In genomic region chr6:167487706-167488664, GRCh38 we compare ENCODE assay signal across 20 cellular contexts.
DNase-seq lines count a peak whose midpoint lies in the region; ATAC-seq, FAIRE-seq and TF ChIP-seq lines count a peak whose summit lies in the region.
"Had no signal": no experiment of that assay in that cellular context is flagged by ENCODE, and none has a peak within 500 bp of the region (broad histone marks: within the 10 kb centered on the region; RNA-seq: fewer than 3 reads in every experiment).

No MANE protein-coding gene starts in this region.

- no peak overlapping the region; the same call in 1 of the 2 replicates for H2BK15ac ChIP-seq in H1 (ENCODE audit: low read length)

- H3K9ac ChIP-seq in H1 (replicated peaks in 1 of 4; ENCODE audit: extremely low read depth in 1 of 4, low read depth in 3 of 4, low read length in 3 of 4), result no peak overlapping the region
- H3K9ac ChIP-seq: SK-N-SH had no signal

- peak overlapping the region; percentile 38 for H4K91ac ChIP-seq in H1 (replicated peaks; ENCODE audit: insufficient read length, low read length)

- no peaks in the 10 kb centered on the region for H3K36me3 Mint-ChIP-seq in activated CD4-positive, alpha-beta memory T cell treated with anti-CD3 and anti-CD28 coated beads, Interleukin-2, amount 10 ng/mL, durations not matched to agents 7 days and 5 days (ENCODE audit: low read depth)

- H4K20me1 ChIP-seq in H1 (replicated peaks in 1 of 2; ENCODE audit: control insufficient read depth in 1 of 2, insufficient read depth in 2 of 2, low read length in 2 of 2), result no peaks in the 10 kb centered on the region

- no peak for TF ChIP-seq CTCF in H1 (IDR thresholded peaks at IDR 0.05; ENCODE audit: control extremely low read depth in 1 of 3, insufficient read depth in 1 of 3, low read depth in 1 of 3, low read length in 3 of 3)

- H3K79me1 ChIP-seq in H1 (ENCODE audit: low read depth, low read length), result no peaks in the 10 kb centered on the region

- TF ChIP-seq RAD21 in H1 (IDR thresholded peaks at IDR 0.05 in 1 of 2, conservative IDR thresholded peaks at IDR 0.05 in 1 of 2; ENCODE audit: low read depth in 2 of 2, low read length in 2 of 2), result no peak

- H3K27me3 Mint-ChIP-seq in activated CD4-positive, alpha-beta memory T cell treated with anti-CD3 and anti-CD28 coated beads, Interleukin-2, amount 10 ng/mL, durations not matched to agents 7 days and 5 days, result peaks cover 14% of the 10 kb centered on the region

- 0 out of 2 replicates have a peak overlapping the region, but pooled peaks have one; percentile 24 for H2AK5ac ChIP-seq in H1 (ENCODE audit: low read depth, low read length)

- H3K56ac ChIP-seq in H1 (replicated peaks; ENCODE audit: insufficient read length, low read depth, low read length), result no peak overlapping the region

- H3K14ac ChIP-seq in H1 (ENCODE audit: insufficient read length), result no peak overlapping the region

- no peak overlapping the region for H3K27ac ChIP-seq in H1 (ENCODE audit: low read depth, low read length)

- no peak overlapping the region for H4K5ac ChIP-seq in H1 (ENCODE audit: insufficient read length, low read depth, low read length)

- no peak overlapping the region for H3K4me3 Mint-ChIP-seq in activated CD4-positive, alpha-beta memory T cell treated with anti-CD3 and anti-CD28 coated beads, Interleukin-2, amount 10 ng/mL, durations not matched to agents 7 days and 5 days

- no peak overlapping the region for H3K4me2 ChIP-seq in H1 (ENCODE audit: insufficient read depth in 1 of 2, low read depth in 2 of 2, low read length in 2 of 2)
- H3K4me2 ChIP-seq: SK-N-SH had no signal

- H3K4me1 Mint-ChIP-seq in activated CD4-positive, alpha-beta memory T cell treated with anti-CD3 and anti-CD28 coated beads, Interleukin-2, amount 10 ng/mL, durations not matched to agents 7 days and 5 days, result no peaks in the 10 kb centered on the region

- WGBS in H1 (ENCODE audit: extremely low coverage in 1 of 2, insufficient coverage in 1 of 2, insufficient read length in 1 of 2, insufficient replicate concordance in 2 of 2, low coverage in 1 of 2, low lambda C conversion rate in 2 of 2, missing lambda C conversion rate in 1 of 2), 2 experiments, result 88% methylated on average over 19 of the region's 19 CpGs; no CpG with 5 or more reads in 1 of the 2 experiments

- TF ChIP-seq EP300 in H1 (IDR thresholded peaks at IDR 0.05; ENCODE audit: borderline replicate concordance in 1 of 2, low read depth in 2 of 2, low read length in 2 of 2), result no peak

- no peak overlapping the region for H2AFZ ChIP-seq in H1 (ENCODE audit: low read length)

- H2BK120ac ChIP-seq in H1 (replicated peaks; ENCODE audit: low read depth, low read length), result no peak overlapping the region

- CTCF ChIA-PET in H1 (lab: Charles Lee; ENCODE audit: partially characterized antibody), result interaction anchor here (0.8 to 2.8 kb wide), 4 partner anchors 8 to 77 kb away, joined by 3 to 8 read pairs (median 4); no protein-coding TSS in a partner anchor
- CTCF ChIA-PET in activated CD4-positive, alpha-beta memory T cell treated with anti-CD3 and anti-CD28 coated beads, Interleukin-2, amount 10 ng/mL, durations not matched to agents 7 days and 5 days (lab: Charles Lee), result no interaction called here

- H2BK5ac ChIP-seq in H1 (ENCODE audit: low read depth, low read length), result no peak overlapping the region

- 0 out of 2 replicates have a peak overlapping the region, but pooled peaks have one; percentile 23 for H2BK20ac ChIP-seq in H1 (ENCODE audit: low read length)

- intact Hi-C loops in sciatic nerve (cut with DNase I), result no loop called here

- POLR2A ChIA-PET in H1 (lab: Charles Lee; ENCODE audit: partially characterized antibody), result no interaction called here
- POLR2A ChIA-PET in activated CD4-positive, alpha-beta memory T cell treated with anti-CD3 and anti-CD28 coated beads, Interleukin-2, amount 10 ng/mL, durations not matched to agents 7 days and 5 days (lab: Charles Lee), result no interaction called here

- H4K8ac ChIP-seq in H1 (ENCODE audit: extremely low read depth, insufficient read depth, low read length), result no peak overlapping the region

- H3K18ac ChIP-seq in H1 (ENCODE audit: extremely low read depth, low read length), result no peak overlapping the region

- H3K9me3 Mint-ChIP-seq in activated CD4-positive, alpha-beta memory T cell treated with anti-CD3 and anti-CD28 coated beads, Interleukin-2, amount 10 ng/mL, durations not matched to agents 7 days and 5 days, result no peaks in the 10 kb centered on the region

- FAIRE-seq in H1 (lab: Jason Lieb, UNC), result no peak

- no peak overlapping the region for H3K23ac ChIP-seq in H1 (ENCODE audit: insufficient read length)

- peak; percentile 4 for DNase-seq in M059J (ENCODE audit: low read depth)
- DNase-seq in H1 (ENCODE audit: low read depth in 1 of 2, low spot score in 2 of 2), result no peak
- DNase-seq in sciatic nerve (ENCODE audit: low spot score), result peak; percentile 36
- no peak for DNase-seq in activated CD8-positive, alpha-beta memory T cell treated with anti-CD3 and anti-CD28 coated beads, Interleukin-2, amount 50 U/mL, for 48 hours
- no peak for DNase-seq in activated CD4-positive, alpha-beta memory T cell treated with anti-CD3 and anti-CD28 coated beads, Interleukin-2, amount 10 ng/mL, durations not matched to agents 7 days and 5 days
- DNase-seq in activated naive CD4-positive, alpha-beta T cell treated with anti-CD3 and anti-CD28 coated beads, Interleukin-2, amount 50 U/mL, for 16 hours, result no peak
- DNase-seq: C1 segment of cervical spinal cord, DMS 273 treated with DMSO at 0.1 percent for 48 hours, GOT3, IMR-90, NCI-H1694, NCI-H2107, NCI-H446 treated with DMSO at 0.1 percent for 48 hours, NCI-H748 treated with DMSO at 0.1 percent for 48 hours, SK-N-SH, T-helper 1 cell had no signal

- H3K9me3 ChIP-seq in H1 (ENCODE audit: insufficient read depth in 2 of 2, low read depth in 1 of 2, low read length in 1 of 2), result no peaks in the 10 kb centered on the region
- H3K9me3 ChIP-seq: SK-N-SH had no signal

- TF ChIP-seq POLR2A in H1 (IDR thresholded peaks at IDR 0.05; ENCODE audit: control extremely low read depth in 1 of 2, low read depth in 2 of 2, low read length in 2 of 2), result no peak

- H3K27me3 ChIP-seq in H1 (replicated peaks in 1 of 4; ENCODE audit: control insufficient read depth in 3 of 4, extremely low read depth in 1 of 4, insufficient read depth in 3 of 4, low read length in 3 of 4), result no peaks in the 10 kb centered on the region

- no peaks in the 10 kb centered on the region; a peak in 1 of 7 replicates for H3K4me1 ChIP-seq in H1 (replicated peaks in 1 of 4; ENCODE audit: control insufficient read depth in 3 of 4, insufficient read depth in 4 of 4, low read length in 3 of 4)

- H3K4me3 ChIP-seq in H1 (ENCODE audit: extremely low read depth in 1 of 4, insufficient read depth in 2 of 4, low read depth in 3 of 4, low read length in 4 of 4), result no peak overlapping the region

- no peaks in the 10 kb centered on the region for H3K79me2 ChIP-seq in H1 (ENCODE audit: control insufficient read depth in 1 of 2, insufficient read depth in 2 of 2, low read length in 2 of 2)

- no peak overlapping the region for H3K4ac ChIP-seq in H1 (replicated peaks; ENCODE audit: insufficient read length, low read depth, low read length)

- no peaks in the 10 kb centered on the region for H3K36me3 ChIP-seq in H1 (ENCODE audit: control insufficient read depth in 2 of 4, insufficient read depth in 4 of 4, low read length in 3 of 4)

- ATAC-seq in GM19035 (IDR thresholded peaks at IDR 0.05; ENCODE audit: unreplicated experiment) (peak; percentile 55), sciatic nerve (no peak), HG03196 (IDR thresholded peaks at IDR 0.05; ENCODE audit: unreplicated experiment) (no peak)
- ATAC-seq: Panc1, Right ventricle myocardium inferior had no signal

- no peak overlapping the region for H2BK12ac ChIP-seq in H1 (ENCODE audit: low read depth, low read length)

- no peaks in the 10 kb centered on the region for H3K23me2 ChIP-seq in H1 (ENCODE audit: low read depth, low read length)

- no peak overlapping the region for H3K27ac Mint-ChIP-seq in activated CD4-positive, alpha-beta memory T cell treated with anti-CD3 and anti-CD28 coated beads, Interleukin-2, amount 10 ng/mL, durations not matched to agents 7 days and 5 days

TF ChIP-seq in H1, 55 proteins besides CTCF, POLR2A, EP300 and RAD21:
- TF ChIP-seq BCL11A (IDR thresholded peaks at IDR 0.05; ENCODE audit: low read depth in 2 of 2, low read length in 2 of 2) (no peak), RNF2 (IDR thresholded peaks at IDR 0.05; ENCODE audit: borderline replicate concordance, low read depth, low read length, missing control alignments, poor library complexity, severe bottlenecking) (no peak), RBBP5 (IDR thresholded peaks at IDR 0.05; ENCODE audit: borderline replicate concordance, low read depth, low read length) (no peak), SRF (IDR thresholded peaks at IDR 0.05; ENCODE audit: low read depth, low read length) (no peak), EZH2 (IDR thresholded peaks at IDR 0.05; ENCODE audit: low read depth, low read length, severe bottlenecking) (no peak), ASH2L (IDR thresholded peaks at IDR 0.05; ENCODE audit: low read length) (no peak), TBP (IDR thresholded peaks at IDR 0.05; ENCODE audit: low read depth, low read length) (no peak)

Comparison
In these comparisons a context has a peak if more than half of its experiments do, and no peak if none do; other contexts are left out.
1. DNase-seq: peak in M059J (single experiment) and sciatic nerve (single experiment); none in H1 (0 of 2), activated CD8-positive, alpha-beta memory T cell treated with anti-CD3 and anti-CD28 coated beads, Interleukin-2, amount 50 U/mL, for 48 hours (single experiment), activated CD4-positive, alpha-beta memory T cell treated with anti-CD3 and anti-CD28 coated beads, Interleukin-2, amount 10 ng/mL, durations not matched to agents 7 days and 5 days (single experiment) and activated naive CD4-positive, alpha-beta T cell treated with anti-CD3 and anti-CD28 coated beads, Interleukin-2, amount 50 U/mL, for 16 hours (single experiment).